ENCODE assay signal across 30 cellular contexts in the genomic region with DNA sequence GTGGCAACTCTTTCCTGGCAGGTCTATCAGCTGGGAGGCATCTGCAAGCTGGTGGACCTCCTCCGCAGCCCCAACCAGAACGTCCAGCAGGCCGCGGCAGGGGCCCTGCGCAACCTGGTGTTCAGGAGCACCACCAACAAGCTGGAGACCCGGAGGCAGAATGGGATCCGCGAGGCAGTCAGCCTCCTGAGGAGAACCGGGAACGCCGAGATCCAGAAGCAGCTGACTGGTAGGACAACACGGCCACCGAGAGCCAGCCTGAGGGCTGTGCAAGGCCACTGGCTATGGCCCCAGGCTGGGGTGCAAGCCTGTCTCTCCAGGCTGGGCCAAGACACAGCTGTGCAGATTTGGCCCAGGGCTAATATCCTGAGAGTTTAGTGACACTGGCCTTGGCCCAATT. TPM values are rescaled to one million over a fixed set of nuclear protein-coding genes. Genes with fewer than 3 reads are reported as not detected.
"Had no signal": no experiment of that assay in that cellular context is flagged by ENCODE, and none has a peak within 500 bp of the region (broad histone marks: within the 10 kb centered on the region; RNA-seq: fewer than 3 reads in every experiment).

No MANE protein-coding gene starts in this region.

- ATAC-seq: activated CD8-positive, alpha-beta T cell treated with anti-CD3 and anti-CD28 coated beads for 36 hours; activated naive CD8-positive, alpha-beta T cell treated with anti-CD3 and anti-CD28 coated beads, Interleukin-2, amount 50 U/mL, for 24 hours; activated T-cell treated with anti-CD3 and anti-CD28 coated beads, Interleukin-2, amount 50 U/mL, for 4 hours; activated T-helper 17 cell treated with anti-CD3 and anti-CD28 coated beads, Interleukin-2, amount 50 U/mL, for 72 hours; gastroesophageal sphincter; natural killer cell; right cardiac atrium; WTC11 had no signal

- H3K36me3 Mint-ChIP-seq: activated naive CD4-positive, alpha-beta T cell treated with anti-CD3 and anti-CD28 coated beads, Interleukin-2, amount 50 U/mL, for 24 hours; immature natural killer cell; natural killer cell; neural progenitor cell; WTC11 had no signal

- H3K9me3 Mint-ChIP-seq: activated CD8-positive, alpha-beta T cell treated with anti-CD3 and anti-CD28 coated beads for 36 hours; activated naive CD4-positive, alpha-beta T cell treated with anti-CD3 and anti-CD28 coated beads, Interleukin-2, amount 50 U/mL, for 24 hours; activated naive CD8-positive, alpha-beta T cell treated with anti-CD3 and anti-CD28 coated beads, Interleukin-2, amount 50 U/mL, for 24 hours; activated T-cell treated with anti-CD3 and anti-CD28 coated beads, Interleukin-2, amount 50 U/mL, for 4 hours; activated T-helper 17 cell treated with anti-CD3 and anti-CD28 coated beads, Interleukin-2, amount 50 U/mL, for 72 hours; natural killer cell; neural progenitor cell; T-helper 1 cell treated with Interleukin-12 subunit alpha and Interleukin-12 subunit beta and Interleukin-4 antibody, amounts not matched to agents 30 μg/mL and 1 μg/mL, for 36 hours had no signal

- H3K4me1 Mint-ChIP-seq: activated naive CD4-positive, alpha-beta T cell treated with anti-CD3 and anti-CD28 coated beads, Interleukin-2, amount 50 U/mL, for 24 hours; activated naive CD8-positive, alpha-beta T cell treated with anti-CD3 and anti-CD28 coated beads, Interleukin-2, amount 50 U/mL, for 24 hours; activated T-helper 17 cell treated with anti-CD3 and anti-CD28 coated beads, Interleukin-2, amount 50 U/mL, for 72 hours; immature natural killer cell; natural killer cell; neural progenitor cell; WTC11 had no signal

- DNase-seq: activated CD4-positive, alpha-beta T cell treated with anti-CD3 and anti-CD28 coated beads for 1 hour; activated CD4-positive, alpha-beta T cell treated with anti-CD3 and anti-CD28 coated beads, Interleukin-2, amount 50 U/mL, for 1 hour; activated CD8-positive, alpha-beta T cell treated with anti-CD3 and anti-CD28 coated beads for 36 hours; activated naive CD8-positive, alpha-beta T cell treated with anti-CD3 and anti-CD28 coated beads, Interleukin-2, amount 50 U/mL, for 24 hours; activated T-cell treated with anti-CD3 and anti-CD28 coated beads, Interleukin-2, amount 50 U/mL, for 4 hours; amygdala; colonic mucosa; effector CD8-positive, alpha-beta T cell; head of caudate nucleus; hypothalamus; immature natural killer cell; mesendoderm; natural killer cell; right cardiac atrium; spleen; stimulated activated CD4-positive, alpha-beta T cell treated with anti-CD3 and anti-CD28 coated beads, Interleukin-2, amount 100 ng/mL, for 48 hours; stimulated activated naive CD4-positive, alpha-beta T cell treated with Interleukin-2 at 50 U/mL for 16 hours; SW 1271; T-helper 9 cell; testis; transverse colon had no signal

- H3K4me1 ChIP-seq: colonic mucosa, gastroesophageal sphincter, neural progenitor cell, spleen, testis, transverse colon had no signal

- H3K27me3 ChIP-seq: colonic mucosa, neural progenitor cell, spleen, testis, transverse colon had no signal

- H3K9me3 ChIP-seq: colonic mucosa, gastroesophageal sphincter, spleen, testis, transverse colon had no signal

- H3K27me3 Mint-ChIP-seq: activated naive CD4-positive, alpha-beta T cell treated with anti-CD3 and anti-CD28 coated beads, Interleukin-2, amount 50 U/mL, for 24 hours had no signal

- H3K36me3 ChIP-seq: colonic mucosa, gastroesophageal sphincter, neural progenitor cell, spleen, transverse colon had no signal

- H3K4me3 ChIP-seq: colonic mucosa, gastroesophageal sphincter, lung, neural progenitor cell, spleen, testis, transverse colon had no signal

- H3K27ac Mint-ChIP-seq: activated CD8-positive, alpha-beta T cell treated with anti-CD3 and anti-CD28 coated beads for 36 hours; activated naive CD4-positive, alpha-beta T cell treated with anti-CD3 and anti-CD28 coated beads, Interleukin-2, amount 50 U/mL, for 24 hours; activated naive CD8-positive, alpha-beta T cell treated with anti-CD3 and anti-CD28 coated beads, Interleukin-2, amount 50 U/mL, for 24 hours; activated T-helper 17 cell treated with anti-CD3 and anti-CD28 coated beads, Interleukin-2, amount 50 U/mL, for 72 hours; immature natural killer cell; natural killer cell; neural progenitor cell; T-helper 1 cell treated with Interleukin-12 subunit alpha and Interleukin-12 subunit beta and Interleukin-4 antibody, amounts not matched to agents 30 μg/mL and 1 μg/mL, for 36 hours; WTC11 had no signal

- H3K4me3 Mint-ChIP-seq: activated CD8-positive, alpha-beta T cell treated with anti-CD3 and anti-CD28 coated beads for 36 hours; activated naive CD4-positive, alpha-beta T cell treated with anti-CD3 and anti-CD28 coated beads, Interleukin-2, amount 50 U/mL, for 24 hours; activated naive CD8-positive, alpha-beta T cell treated with anti-CD3 and anti-CD28 coated beads, Interleukin-2, amount 50 U/mL, for 24 hours; activated T-cell treated with anti-CD3 and anti-CD28 coated beads, Interleukin-2, amount 50 U/mL, for 4 hours; activated T-helper 17 cell treated with anti-CD3 and anti-CD28 coated beads, Interleukin-2, amount 50 U/mL, for 72 hours; immature natural killer cell; natural killer cell; neural progenitor cell; T-helper 1 cell treated with Interleukin-12 subunit alpha and Interleukin-12 subunit beta and Interleukin-4 antibody, amounts not matched to agents 30 μg/mL and 1 μg/mL, for 36 hours; WTC11 had no signal

- H3K27ac ChIP-seq: colonic mucosa, gastroesophageal sphincter, neural progenitor cell, spleen, testis, transverse colon had no signal

RNA-seq across cellular contexts. Expression of a gene that starts 34.2 kb away (rescaled TPM):
- total RNA-seq: activated CD8-positive, alpha-beta T cell treated with anti-CD3 and anti-CD28 coated beads for 36 hours; activated T-cell treated with anti-CD3 and anti-CD28 coated beads, Interleukin-2, amount 50 U/mL, for 4 hours; activated T-helper 17 cell treated with anti-CD3 and anti-CD28 coated beads, Interleukin-2, amount 50 U/mL, for 72 hours; mononuclear cell; natural killer cell; spleen had no signal

RNA-seq across cellular contexts. Expression of a gene that starts 59.9 kb away (rescaled TPM):
- total RNA-seq: activated CD8-positive, alpha-beta T cell treated with anti-CD3 and anti-CD28 coated beads for 36 hours; activated T-cell treated with anti-CD3 and anti-CD28 coated beads, Interleukin-2, amount 50 U/mL, for 4 hours; activated T-helper 17 cell treated with anti-CD3 and anti-CD28 coated beads, Interleukin-2, amount 50 U/mL, for 72 hours; dermis microvascular lymphatic vessel endothelial cell; natural killer cell had no signal
